ENCODE assay signal across 12 cellular contexts in genomic region chr1:21341022-21341421, GRCh38. TPM values are rescaled to one million over a fixed set of nuclear protein-coding genes. Genes with fewer than 3 reads are reported as not detected.
DNase-seq lines count a peak whose midpoint lies in the region; ATAC-seq and TF ChIP-seq lines count a peak whose summit lies in the region.
"Had no signal": no experiment of that assay in that cellular context is flagged by ENCODE, and none has a peak within 500 bp of the region (broad histone marks: within the 10 kb centered on the region; RNA-seq: fewer than 3 reads in every experiment).

No MANE protein-coding gene starts in this region.

- H3K27ac ChIP-seq in HCT116 (ENCODE audit: low read depth, low read length) (no peak overlapping the region; the same call in 1 of the 2 replicates), angular gyrus (ENCODE audit: low read depth, low read length) (peak overlapping the region; percentile 51)

- H3K27me3 ChIP-seq in HCT116 (ENCODE audit: insufficient read depth, low read length): no peaks in the 10 kb centered on the region

- 0 out of 2 replicates have a peak overlapping the region, but pooled peaks have one; percentile 7 for H3K4me2 ChIP-seq in HCT116 (ENCODE audit: low read length)

- H3K9me3 ChIP-seq in HCT116 (ENCODE audit: control insufficient read depth in 1 of 2, insufficient read depth in 1 of 2, low read depth in 1 of 2, low read length in 2 of 2): no peaks in the 10 kb centered on the region

- CTCF ChIA-PET in HCT116 (lab: Charles Lee): no interaction called here

- H3K4me3 ChIP-seq in HCT116 (replicated peaks in 1 of 2; ENCODE audit: low read depth in 1 of 2, low read length in 2 of 2): no peak overlapping the region

- H4K20me1 ChIP-seq in HCT116 (ENCODE audit: insufficient read depth): no peaks in the 10 kb centered on the region

- H3K27ac Mint-ChIP-seq in CD14-positive monocyte (peak overlapping the region in 5 of 7 donors; percentile 38 to 68 (median 62)), nephron (peak overlapping the region; percentile 3 to 71 (median 8))

- DNase-seq in CD14-positive monocyte (ENCODE audit: low spot score) (no peak), HCT116 (ENCODE audit: low read depth, low spot score) (no peak), AG08395 (ENCODE audit: low spot score) (no peak), GM19238 (ENCODE audit: insufficient read length, low spot score) (no peak), T-helper 2 cell (no peak)
- DNase-seq: activated CD4-positive, alpha-beta T cell treated with anti-CD3 and anti-CD28 coated beads for 4 hours; DMS79 treated with DMSO at 0.1 percent for 48 hours; foreskin melanocyte; stimulated activated CD4-positive, alpha-beta T cell treated with anti-CD3 and anti-CD28 coated beads, Interleukin-4, amount 100 ng/mL, for 1 hour had no signal

- no peak for TF ChIP-seq RAD21 in HCT116 (IDR thresholded peaks at IDR 0.05; ENCODE audit: low read depth)

- no peak for ATAC-seq in HCT116
- ATAC-seq in HG02885 (IDR thresholded peaks at IDR 0.05; ENCODE audit: poor library complexity, unreplicated experiment): no peak

- peaks cover 42 to 74% (median 65%) of the 10 kb centered on the region in 3 donors for H3K27me3 Mint-ChIP-seq in CD14-positive monocyte (ENCODE audit: low read depth in 3 of 3)
- peaks cover 22% of the 10 kb centered on the region for H3K27me3 Mint-ChIP-seq in nephron (ENCODE audit: low read depth)

- RAD21 ChIA-PET in HCT116 (lab: Charles Lee; ENCODE audit: low non-redundant PET in 1 of 2, low total read pairs in 2 of 2, uncharacterized antibody in 2 of 2, unreplicated experiment in 2 of 2): no interaction called here

- no peak overlapping the region for H3K9ac ChIP-seq in HCT116 (ENCODE audit: low read length)

- H3K4me3 Mint-ChIP-seq in CD14-positive monocyte (peak overlapping the region in 1 of 2 donors; percentile 48), nephron (no peak overlapping the region)

- no peak overlapping the region for H2AFZ ChIP-seq in HCT116 (ENCODE audit: low read depth, low read length, poor library complexity, severe bottlenecking)

- no TSS peak for BruUV-seq in HCT116 (replicated peaks; lab: Mats Ljungman, UMichigan)

- TF ChIP-seq CTCF in CD14-positive monocyte (IDR thresholded peaks at IDR 0.05) (no peak), HCT116 (IDR thresholded peaks at IDR 0.05 in 2 of 3, conservative IDR thresholded peaks at IDR 0.05 in 1 of 3; ENCODE audit: borderline replicate concordance in 1 of 3, insufficient read depth in 1 of 3, low read depth in 2 of 3, low read length in 2 of 3) (no peak), nephron (IDR thresholded peaks at IDR 0.05; ENCODE audit: unreplicated experiment in 3 of 3) (no peak)

- peaks cover 80% of the 10 kb centered on the region for H3K4me1 Mint-ChIP-seq in CD14-positive monocyte
- H3K4me1 Mint-ChIP-seq in nephron: peaks cover 67% of the 10 kb centered on the region

- H3K36me3 ChIP-seq in HCT116 (ENCODE audit: control insufficient read depth in 1 of 2, insufficient read depth in 2 of 2, low read length in 2 of 2): no peaks in the 10 kb centered on the region

- peaks cover 31 to 52% of the 10 kb centered on the region in 2 experiments for H3K4me1 ChIP-seq in HCT116 (ENCODE audit: control insufficient read depth in 1 of 2, insufficient read depth in 2 of 2, low read length in 2 of 2)

- POLR2A ChIA-PET in HCT116 (lab: Charles Lee): no interaction called here

- peaks cover 83% of the 10 kb centered on the region for H3K79me2 ChIP-seq in HCT116 (ENCODE audit: insufficient read depth, low read length)

- TF ChIP-seq POLR2A in HCT116 (IDR thresholded peaks at IDR 0.05; ENCODE audit: borderline replicate concordance, extremely low read depth, insufficient read depth, insufficient read length): no peak

- no peaks in the 10 kb centered on the region for H3K9me2 ChIP-seq in HCT116 (ENCODE audit: insufficient read depth)

- intact Hi-C loops in CD14-positive monocyte (cut with micrococcal nuclease): loop anchor here in 1 of 2 donors (5.0 kb wide), 1 partner anchor 34 kb away; no protein-coding TSS in a partner anchor
- intact Hi-C loops in HCT116 (cut with micrococcal nuclease): no loop called here

- H3K36me3 Mint-ChIP-seq in CD14-positive monocyte (peaks cover 13 to 26% of the 10 kb centered on the region in 2 donors), nephron (ENCODE audit: low read depth) (no peaks in the 10 kb centered on the region)

- peaks cover 0 to 8% (median 3%) of the 10 kb centered on the region in 7 donors for H3K9me3 Mint-ChIP-seq in CD14-positive monocyte
- H3K9me3 Mint-ChIP-seq in nephron: no peaks in the 10 kb centered on the region

TF ChIP-seq in HCT116, 20 proteins besides CTCF, POLR2A, EP300 and RAD21:
- TF ChIP-seq ZFX (IDR thresholded peaks at IDR 0.05): no peak
- no peak for TF ChIP-seq JUND (IDR thresholded peaks at IDR 0.05)
- TF ChIP-seq CBX3 (IDR thresholded peaks at IDR 0.05; ENCODE audit: low read depth): no peak
TF ChIP-seq in HCT116: peak in this region for 0.

RNA-seq across cellular contexts. Expression of gene ECE1, which starts 50.8 kb away (rescaled TPM):
- polyA plus RNA-seq in CD14-positive monocyte: 10 to 100 TPM; 10.6 to 23.3 TPM
- total RNA-seq in HCT116 (2021; ENCODE audit: unreplicated experiment): 66.8 TPM
- 64.9 and 72.0 TPM in 2 replicates for polyA plus RNA-seq in HCT116 (2012)
